10 cellular contexts compared by ENCODE assay signal in the genomic region with DNA sequence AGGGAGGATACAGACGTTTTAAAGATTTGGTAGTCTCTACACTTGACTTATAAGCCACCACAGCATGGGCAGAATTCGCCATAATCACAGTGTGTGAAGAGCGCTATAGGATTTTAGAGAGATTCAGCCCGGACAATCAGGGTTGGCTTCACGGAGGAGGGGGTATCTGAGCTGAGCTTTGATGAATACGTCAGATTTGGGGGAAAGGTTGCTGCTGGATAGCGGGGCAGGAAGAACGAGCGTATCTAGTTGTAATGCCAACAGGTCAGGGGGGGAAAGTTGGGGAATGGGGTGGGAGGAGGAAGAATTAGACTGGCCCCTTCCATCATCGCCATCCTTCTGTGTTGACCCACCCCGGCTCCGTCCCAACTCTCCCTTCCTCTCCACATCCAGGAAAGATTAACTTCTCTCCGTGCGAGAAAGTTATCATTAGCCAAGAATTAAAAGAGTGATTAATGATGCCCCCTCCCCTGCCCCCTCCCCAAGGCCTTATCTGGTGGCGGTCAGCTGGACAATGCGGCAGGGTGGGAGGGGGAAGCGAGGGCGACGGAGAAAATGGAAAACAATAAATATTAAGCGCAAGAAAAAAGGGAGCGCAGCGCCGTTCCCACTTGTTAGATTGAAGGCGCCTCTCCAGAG. TPM values are rescaled to one million over a fixed set of nuclear protein-coding genes. Genes with fewer than 3 reads are reported as not detected.
DNase-seq lines count a peak whose midpoint lies in the region; ATAC-seq and TF ChIP-seq lines count a peak whose summit lies in the region.
"Had no signal": no experiment of that assay in that cellular context is flagged by ENCODE, and none has a peak within 500 bp of the region (broad histone marks: within the 10 kb centered on the region; RNA-seq: fewer than 3 reads in every experiment).

No MANE protein-coding gene starts in this region.

- H3K36me3 Mint-ChIP-seq in stimulated activated effector memory CD8-positive, alpha-beta T cell treated with anti-CD3 and anti-CD28 coated beads, Interleukin-12 subunit alpha, Interleukin-12 subunit beta, amount 100 ng/mL, for 72 hours, result no peaks in the 10 kb centered on the region

- H3K4me2 ChIP-seq in skeletal muscle satellite cell (ENCODE audit: low read length), result peak overlapping the region; percentile 52

- no peaks in the 10 kb centered on the region for H3K36me3 ChIP-seq in H7 (replicated peaks; ENCODE audit: control insufficient read depth, insufficient read depth, low read length)
- H3K36me3 ChIP-seq in brain microvascular endothelial cell (replicated peaks), result no peaks in the 10 kb centered on the region
- H3K36me3 ChIP-seq in lower lobe of right lung, result no peaks in the 10 kb centered on the region
- H3K36me3 ChIP-seq in skeletal muscle satellite cell (ENCODE audit: insufficient read depth, low read length), result no peaks in the 10 kb centered on the region

- H3K9me3 ChIP-seq in lower lobe of right lung (peaks cover 6% of the 10 kb centered on the region), skeletal muscle satellite cell (replicated peaks; ENCODE audit: low read length) (no peaks in the 10 kb centered on the region)

- H3K27me3 ChIP-seq in H7 (ENCODE audit: control insufficient read depth, insufficient read depth, low read length) (peaks cover 29% of the 10 kb centered on the region), brain microvascular endothelial cell (replicated peaks) (peaks cover 40% of the 10 kb centered on the region), lower lobe of right lung (ENCODE audit: low read depth) (peaks cover 73% of the 10 kb centered on the region), skeletal muscle satellite cell (ENCODE audit: control insufficient read depth, insufficient read depth, low read length) (peaks cover 67% of the 10 kb centered on the region)

- intact Hi-C loops in lower lobe of right lung (cut with DNase I), result no loop called here

- no peak for TF ChIP-seq CTCF in brain microvascular endothelial cell (IDR thresholded peaks at IDR 0.05; ENCODE audit: low read depth, low read length, missing control alignments)
- TF ChIP-seq CTCF in lower lobe of right lung (IDR thresholded peaks at IDR 0.05), result no peak

- in situ Hi-C loops in brain microvascular endothelial cell (cut with HindIII; ENCODE audit: low pct_ligation_motif_present, low sequenced_read_pairs), result no loop called here

- no peak overlapping the region for H3K4me3 Mint-ChIP-seq in stimulated activated effector memory CD8-positive, alpha-beta T cell treated with anti-CD3 and anti-CD28 coated beads, Interleukin-12 subunit alpha, Interleukin-12 subunit beta, amount 100 ng/mL, for 72 hours

- H3K4me1 ChIP-seq in lower lobe of right lung (no peaks in the 10 kb centered on the region), skeletal muscle satellite cell (ENCODE audit: control insufficient read depth, insufficient read depth, low read length) (no peaks in the 10 kb centered on the region)

- DNase-seq in H7, result peak; percentile 66
- DNase-seq in brain microvascular endothelial cell, result no peak
- no peak for DNase-seq in lower lobe of right lung
- DNase-seq in HuH-7.5 (ENCODE audit: low spot score), result no peak
- DNase-seq in COLO829 (ENCODE audit: low spot score), result no peak
- no peak for DNase-seq in stimulated activated effector memory CD8-positive, alpha-beta T cell treated with anti-CD3 and anti-CD28 coated beads, Interleukin-12 subunit alpha, Interleukin-12 subunit beta, amount 100 ng/mL, for 72 hours (ENCODE audit: low spot score in 2 of 2)
- DNase-seq: NCI-H1436, NCI-H524 treated with DMSO at 0.1 percent for 48 hours had no signal

- peaks cover 11% of the 10 kb centered on the region for H3K4me1 Mint-ChIP-seq in stimulated activated effector memory CD8-positive, alpha-beta T cell treated with anti-CD3 and anti-CD28 coated beads, Interleukin-12 subunit alpha, Interleukin-12 subunit beta, amount 100 ng/mL, for 72 hours

- H3K4me3 ChIP-seq in H7 (ENCODE audit: insufficient read depth, low read depth, low read length) (peak overlapping the region; percentile 49), brain microvascular endothelial cell (ENCODE audit: low read depth, low read length) (peak overlapping the region; percentile 30), lower lobe of right lung (peak overlapping the region; percentile 25), skeletal muscle satellite cell (ENCODE audit: low read length) (no peak overlapping the region)

- ATAC-seq in lower lobe of right lung (no peak), HG02623 (IDR thresholded peaks at IDR 0.05; ENCODE audit: unreplicated experiment) (no peak)
- no peak for ATAC-seq in stimulated activated effector memory CD8-positive, alpha-beta T cell treated with anti-CD3 and anti-CD28 coated beads, Interleukin-12 subunit alpha, Interleukin-12 subunit beta, amount 100 ng/mL, for 72 hours

- no peak overlapping the region for H3K9ac ChIP-seq in skeletal muscle satellite cell (ENCODE audit: low read depth, low read length)

- H3K9me3 Mint-ChIP-seq in stimulated activated effector memory CD8-positive, alpha-beta T cell treated with anti-CD3 and anti-CD28 coated beads, Interleukin-12 subunit alpha, Interleukin-12 subunit beta, amount 100 ng/mL, for 72 hours, result peaks cover 2% of the 10 kb centered on the region

- no peak overlapping the region for H3K27ac Mint-ChIP-seq in stimulated activated effector memory CD8-positive, alpha-beta T cell treated with anti-CD3 and anti-CD28 coated beads, Interleukin-12 subunit alpha, Interleukin-12 subunit beta, amount 100 ng/mL, for 72 hours

- H3K27ac ChIP-seq in brain microvascular endothelial cell (no peak overlapping the region), lower lobe of right lung (no peak overlapping the region)

RNA-seq across cellular contexts. Expression of a gene that starts 13.5 kb away (rescaled TPM):
- total RNA-seq in H7 (2014; rRNA removed; shearing (Covaris generic)), result 43.1 and 46.0 TPM in 2 replicates
- total RNA-seq in lower lobe of right lung, result 50.5 TPM
- total RNA-seq in skeletal muscle satellite cell (2012; rRNA removed), result 39.1 and 46.9 TPM in 2 replicates
